1 cellular context compared by ENCODE assay signal in the genomic region with DNA sequence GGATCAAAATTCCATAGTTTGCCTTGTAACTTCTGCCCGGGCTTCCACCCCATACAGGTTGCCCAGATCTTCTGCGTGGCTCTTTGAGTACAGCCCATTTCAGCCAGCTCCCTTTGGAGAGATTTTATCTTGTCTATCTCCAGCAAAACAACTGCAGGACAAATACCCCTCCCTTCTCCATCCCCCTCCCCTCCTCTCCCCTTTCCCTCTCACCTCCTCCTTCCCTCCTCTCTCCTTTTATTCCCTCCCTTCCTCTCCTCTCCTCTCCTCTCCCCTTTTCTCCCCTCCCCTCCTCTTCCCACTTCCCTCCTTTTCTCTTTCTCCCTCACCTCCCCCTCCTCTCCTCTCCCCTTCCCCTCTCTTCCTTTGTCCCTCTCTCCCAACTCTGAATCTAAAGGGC.
TF ChIP-seq lines count a peak whose summit lies in the region.

No MANE protein-coding gene starts in this region.

TF ChIP-seq in IMR-90, 13 proteins besides CTCF, POLR2A, EP300 and RAD21:
- TF ChIP-seq RFX5 (IDR thresholded peaks at IDR 0.05; ENCODE audit: low read depth, low read length) = no peak
- no peak for TF ChIP-seq FOS (IDR thresholded peaks at IDR 0.05; ENCODE audit: low read depth, low read length)
- TF ChIP-seq, protein P1, sequence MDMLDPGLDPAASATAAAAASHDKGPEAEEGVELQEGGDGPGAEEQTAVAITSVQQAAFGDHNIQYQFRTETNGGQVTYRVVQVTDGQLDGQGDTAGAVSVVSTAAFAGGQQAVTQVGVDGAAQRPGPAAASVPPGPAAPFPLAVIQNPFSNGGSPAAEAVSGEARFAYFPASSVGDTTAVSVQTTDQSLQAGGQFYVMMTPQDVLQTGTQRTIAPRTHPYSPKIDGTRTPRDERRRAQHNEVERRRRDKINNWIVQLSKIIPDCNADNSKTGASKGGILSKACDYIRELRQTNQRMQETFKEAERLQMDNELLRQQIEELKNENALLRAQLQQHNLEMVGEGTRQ (IDR thresholded peaks at IDR 0.05; ENCODE audit: low read depth, low read length) = no peak
- TF ChIP-seq SMC3 (IDR thresholded peaks at IDR 0.05; ENCODE audit: low read depth, low read length) = no peak
TF ChIP-seq in IMR-90: peak in this region for 0.
